ENCODE assay signal across 34 cellular contexts in the genomic region with DNA sequence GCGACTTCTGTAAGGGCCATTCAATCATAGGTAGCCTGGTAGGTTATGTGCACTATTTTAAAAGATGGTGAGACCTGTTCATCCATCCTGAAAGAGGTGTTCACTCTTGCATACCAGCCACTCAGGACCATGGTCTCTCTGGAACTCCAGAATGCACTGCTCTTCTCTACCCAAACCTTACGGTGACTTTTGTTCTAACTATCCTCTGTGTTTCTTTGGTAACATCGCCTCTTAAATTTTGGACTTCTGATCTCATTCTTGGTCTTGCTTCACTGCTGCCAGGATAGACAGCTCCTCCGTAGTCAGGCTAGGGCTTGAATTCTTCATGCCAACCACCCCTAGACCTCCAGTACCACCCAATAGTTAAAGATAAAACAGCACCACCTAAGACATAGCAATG.
"Had no signal": no experiment of that assay in that cellular context is flagged by ENCODE, and none has a peak within 500 bp of the region (broad histone marks: within the 10 kb centered on the region; RNA-seq: fewer than 3 reads in every experiment).

No MANE protein-coding gene starts in this region.

- H3K9me3 Mint-ChIP-seq: activated B cell treated with CpG ODN at 0.5 μM for 24 hours; activated CD4-positive, alpha-beta memory T cell treated with anti-CD3 and anti-CD28 coated beads, Interleukin-2, amount 10 ng/mL, durations not matched to agents 7 days and 5 days; activated naive CD8-positive, alpha-beta T cell treated with anti-CD3 and anti-CD28 coated beads for 36 hours; activated T-cell treated with anti-CD3 and anti-CD28 coated beads, Interleukin-2, amount 50 U/mL, for 72 hours; activated T-helper 17 cell treated with anti-CD3 and anti-CD28 coated beads, Interleukin-2, amount 50 U/mL, for 72 hours had no signal

- H3K27me3 Mint-ChIP-seq: activated B cell treated with CpG ODN at 0.5 μM for 24 hours; activated CD4-positive, alpha-beta memory T cell treated with anti-CD3 and anti-CD28 coated beads, Interleukin-2, amount 10 ng/mL, durations not matched to agents 7 days and 5 days; activated naive CD8-positive, alpha-beta T cell treated with anti-CD3 and anti-CD28 coated beads for 36 hours had no signal

- DNase-seq: activated B cell treated with CpG ODN at 0.5 μM for 24 hours; activated CD4-positive, alpha-beta memory T cell treated with anti-CD3 and anti-CD28 coated beads, Interleukin-2, amount 10 ng/mL, durations not matched to agents 7 days and 5 days; activated CD4-positive, alpha-beta T cell treated with anti-CD3 and anti-CD28 coated beads for 1 hour; activated CD4-positive, alpha-beta T cell treated with anti-CD3 and anti-CD28 coated beads for 48 hours; activated CD8-positive, alpha-beta memory T cell treated with anti-CD3 and anti-CD28 coated beads for 24 hours; activated CD8-positive, alpha-beta memory T cell treated with anti-CD3 and anti-CD28 coated beads, Interleukin-2, amount 10 ng/mL, durations not matched to agents 7 days and 5 days; activated CD8-positive, alpha-beta memory T cell treated with anti-CD3 and anti-CD28 coated beads, Interleukin-2, amount 50 U/mL, for 48 hours; activated effector memory CD4-positive, alpha-beta T cell treated with anti-CD3 and anti-CD28 coated beads, Interleukin-2, amount 50 U/mL, for 16 hours; activated naive CD4-positive, alpha-beta T cell; activated naive CD4-positive, alpha-beta T cell treated with anti-CD3 and anti-CD28 coated beads, Interleukin-2, amount 50 U/mL, for 16 hours; activated naive CD8-positive, alpha-beta T cell treated with anti-CD3 and anti-CD28 coated beads for 36 hours; activated T-cell treated with anti-CD3 and anti-CD28 coated beads, Interleukin-2, amount 50 U/mL, for 72 hours; amniotic stem cell; aorta; brain microvascular endothelial cell; central memory CD4-positive, alpha-beta T cell; Kasumi-1; MG63; NCI-H1048; NCI-H1105 treated with DMSO at 0.1 percent for 48 hours; NCI-H1436; NCI-H1694; NCI-H1930; NCI-H2081 treated with DMSO at 0.1 percent for 48 hours; NCI-H345; NCI-H524 treated with DMSO at 0.1 percent for 48 hours; PC-3; Peyer's patch; SIG-M5; SW 1271; T-helper 1 cell; T-helper 2 cell; T-helper 9 cell had no signal

- H3K27ac Mint-ChIP-seq: activated B cell treated with CpG ODN at 0.5 μM for 24 hours; activated CD4-positive, alpha-beta memory T cell treated with anti-CD3 and anti-CD28 coated beads, Interleukin-2, amount 10 ng/mL, durations not matched to agents 7 days and 5 days; activated CD8-positive, alpha-beta memory T cell treated with anti-CD3 and anti-CD28 coated beads, Interleukin-2, amount 10 ng/mL, durations not matched to agents 7 days and 5 days; activated naive CD8-positive, alpha-beta T cell treated with anti-CD3 and anti-CD28 coated beads for 36 hours; activated T-cell treated with anti-CD3 and anti-CD28 coated beads, Interleukin-2, amount 50 U/mL, for 72 hours; activated T-helper 17 cell treated with anti-CD3 and anti-CD28 coated beads, Interleukin-2, amount 50 U/mL, for 72 hours had no signal

- H3K4me1 Mint-ChIP-seq: activated B cell treated with CpG ODN at 0.5 μM for 24 hours; activated CD4-positive, alpha-beta memory T cell treated with anti-CD3 and anti-CD28 coated beads, Interleukin-2, amount 10 ng/mL, durations not matched to agents 7 days and 5 days; activated CD8-positive, alpha-beta memory T cell treated with anti-CD3 and anti-CD28 coated beads, Interleukin-2, amount 10 ng/mL, durations not matched to agents 7 days and 5 days; activated naive CD8-positive, alpha-beta T cell treated with anti-CD3 and anti-CD28 coated beads for 36 hours; activated T-helper 17 cell treated with anti-CD3 and anti-CD28 coated beads, Interleukin-2, amount 50 U/mL, for 72 hours had no signal

- H3K36me3 Mint-ChIP-seq: activated CD8-positive, alpha-beta memory T cell treated with anti-CD3 and anti-CD28 coated beads, Interleukin-2, amount 10 ng/mL, durations not matched to agents 7 days and 5 days; activated naive CD8-positive, alpha-beta T cell treated with anti-CD3 and anti-CD28 coated beads for 36 hours had no signal

- H3K4me3 Mint-ChIP-seq: activated B cell treated with CpG ODN at 0.5 μM for 24 hours; activated CD4-positive, alpha-beta memory T cell treated with anti-CD3 and anti-CD28 coated beads, Interleukin-2, amount 10 ng/mL, durations not matched to agents 7 days and 5 days; activated CD8-positive, alpha-beta memory T cell treated with anti-CD3 and anti-CD28 coated beads, Interleukin-2, amount 10 ng/mL, durations not matched to agents 7 days and 5 days; activated naive CD8-positive, alpha-beta T cell treated with anti-CD3 and anti-CD28 coated beads for 36 hours; activated T-cell treated with anti-CD3 and anti-CD28 coated beads, Interleukin-2, amount 50 U/mL, for 72 hours; activated T-helper 17 cell treated with anti-CD3 and anti-CD28 coated beads, Interleukin-2, amount 50 U/mL, for 72 hours had no signal
